In the genomic region with DNA sequence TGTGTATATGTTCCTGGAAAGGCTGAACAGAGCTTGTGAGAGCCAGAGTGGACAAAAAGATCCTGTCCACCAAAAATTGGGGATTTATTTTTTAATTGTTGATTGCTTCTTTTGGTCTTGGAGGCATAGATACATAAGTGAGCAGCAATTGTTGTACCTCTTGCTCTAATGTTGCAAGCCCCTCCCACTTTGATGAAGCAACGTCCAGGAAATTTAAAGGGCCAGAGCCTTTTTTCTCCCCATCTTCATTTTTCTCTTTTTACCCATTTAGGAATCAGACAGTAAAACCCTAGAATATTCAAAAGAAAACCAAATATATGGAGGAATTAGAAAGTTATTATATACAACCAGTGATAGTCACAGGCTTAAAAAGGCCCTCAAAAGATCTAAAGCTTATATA, we compare ENCODE assay signal across 33 cellular contexts.
"Had no signal": no experiment of that assay in that cellular context is flagged by ENCODE, and none has a peak within 500 bp of the region (broad histone marks: within the 10 kb centered on the region; RNA-seq: fewer than 3 reads in every experiment).

No MANE protein-coding gene starts in this region.

- DNase-seq: activated CD4-positive, alpha-beta T cell treated with anti-CD3 and anti-CD28 coated beads, Interleukin-2, amount 10 ng/mL, durations not matched to agents 24 days and 14 days; activated CD4-positive, alpha-beta T cell treated with anti-CD3 and anti-CD28 coated beads, Interleukin-2, amount 50 U/mL, for 4 hours; activated CD8-positive, alpha-beta T cell treated with anti-CD3 and anti-CD28 coated beads for 36 hours; activated effector memory CD4-positive, alpha-beta T cell treated with anti-CD3 and anti-CD28 coated beads, Interleukin-2, amount 50 U/mL, for 16 hours; activated naive CD4-positive, alpha-beta T cell; activated naive CD4-positive, alpha-beta T cell treated with anti-CD3 and anti-CD28 coated beads, Interleukin-2, amount 50 U/mL, for 16 hours; activated naive CD8-positive, alpha-beta T cell treated with anti-CD3 and anti-CD28 coated beads for 36 hours; activated T-cell treated with anti-CD3 and anti-CD28 coated beads, Interleukin-2, amount 50 U/mL, for 1 hour; activated T-cell treated with anti-CD3 and anti-CD28 coated beads, Interleukin-2, amount 50 U/mL, for 72 hours; amniotic stem cell; aorta; brain microvascular endothelial cell; central memory CD4-positive, alpha-beta T cell; NCI-H1105 treated with DMSO at 0.1 percent for 48 hours; NCI-H1436 treated with DMSO at 0.1 percent for 48 hours; NCI-H1694 treated with DMSO at 0.1 percent for 48 hours; NCI-H2029 treated with DMSO at 0.1 percent for 48 hours; NCI-H2107; NCI-H2171; NCI-H510A; NCI-H748 treated with DMSO at 0.1 percent for 48 hours; NK-92 treated with Interleukin-12 subunit alpha and Interleukin-12 subunit beta, amount 100 ng/mL, for 24 hours; PC-9; SIG-M5; SW 1271; T-helper 1 cell; T-helper 2 cell; T-helper 9 cell had no signal

- H3K27ac Mint-ChIP-seq: activated CD4-positive, alpha-beta T cell treated with anti-CD3 and anti-CD28 coated beads, Interleukin-2, amount 10 ng/mL, durations not matched to agents 24 days and 14 days; activated CD8-positive, alpha-beta T cell treated with anti-CD3 and anti-CD28 coated beads for 36 hours; activated naive CD8-positive, alpha-beta T cell treated with anti-CD3 and anti-CD28 coated beads for 36 hours; activated T-cell treated with anti-CD3 and anti-CD28 coated beads, Interleukin-2, amount 50 U/mL, for 72 hours; activated T-helper 17 cell treated with anti-CD3 and anti-CD28 coated beads, Interleukin-2, amount 50 U/mL, for 72 hours had no signal

- H3K4me3 ChIP-seq: PC-9 had no signal

- H3K27me3 ChIP-seq: brain microvascular endothelial cell had no signal

- H3K27ac ChIP-seq: brain microvascular endothelial cell, KMS-11, PC-9, RWPE1 had no signal

- H2AFZ ChIP-seq: PC-9 had no signal

- H3K27me3 Mint-ChIP-seq: activated CD4-positive, alpha-beta T cell treated with anti-CD3 and anti-CD28 coated beads, Interleukin-2, amount 10 ng/mL, durations not matched to agents 24 days and 14 days; activated CD8-positive, alpha-beta T cell treated with anti-CD3 and anti-CD28 coated beads for 36 hours; activated naive CD8-positive, alpha-beta T cell treated with anti-CD3 and anti-CD28 coated beads for 36 hours; activated T-helper 17 cell treated with anti-CD3 and anti-CD28 coated beads, Interleukin-2, amount 50 U/mL, for 72 hours had no signal

- ATAC-seq: activated CD8-positive, alpha-beta T cell treated with anti-CD3 and anti-CD28 coated beads for 36 hours; activated T-cell treated with anti-CD3 and anti-CD28 coated beads, Interleukin-2, amount 50 U/mL, for 72 hours; activated T-helper 17 cell treated with anti-CD3 and anti-CD28 coated beads, Interleukin-2, amount 50 U/mL, for 72 hours; Right ventricle myocardium inferior; SK-N-SH treated with all-trans-retinoic acid at 6 μM for 48 hours had no signal

- H3K36me3 ChIP-seq: brain microvascular endothelial cell had no signal

- H3K4me3 Mint-ChIP-seq: activated CD4-positive, alpha-beta T cell treated with anti-CD3 and anti-CD28 coated beads, Interleukin-2, amount 10 ng/mL, durations not matched to agents 24 days and 14 days; activated CD8-positive, alpha-beta T cell treated with anti-CD3 and anti-CD28 coated beads for 36 hours; activated naive CD8-positive, alpha-beta T cell treated with anti-CD3 and anti-CD28 coated beads for 36 hours; activated T-cell treated with anti-CD3 and anti-CD28 coated beads, Interleukin-2, amount 50 U/mL, for 72 hours; activated T-helper 17 cell treated with anti-CD3 and anti-CD28 coated beads, Interleukin-2, amount 50 U/mL, for 72 hours had no signal

- H3K4me2 ChIP-seq: KMS-11, PC-9 had no signal

- H3K36me3 Mint-ChIP-seq: activated naive CD8-positive, alpha-beta T cell treated with anti-CD3 and anti-CD28 coated beads for 36 hours had no signal

- H3K4me1 Mint-ChIP-seq: activated CD4-positive, alpha-beta T cell treated with anti-CD3 and anti-CD28 coated beads, Interleukin-2, amount 10 ng/mL, durations not matched to agents 24 days and 14 days; activated naive CD8-positive, alpha-beta T cell treated with anti-CD3 and anti-CD28 coated beads for 36 hours; activated T-helper 17 cell treated with anti-CD3 and anti-CD28 coated beads, Interleukin-2, amount 50 U/mL, for 72 hours had no signal

- H3K9ac ChIP-seq: KMS-11 had no signal
